In genomic region chr6:60382771-60383170, GRCh38 we compare ENCODE assay signal across 6 cellular contexts.
DNase-seq lines count a peak whose midpoint lies in the region; ATAC-seq and TF ChIP-seq lines count a peak whose summit lies in the region.
"Not testable (repeated sequence)": the region's sequence is repeated elsewhere in the genome, so short reads cannot be mapped to it uniquely, and the experiment has no call there.

No MANE protein-coding gene starts in this region.

- not testable (repeated sequence) for H3K4me1 ChIP-seq in DND-41 (ENCODE audit: insufficient read depth, low read length); GM23338 (ENCODE audit: insufficient read depth); NT2/D1 (ENCODE audit: insufficient read depth, insufficient read length); mesendoderm (ENCODE audit: control insufficient read depth, low read depth, low read length)

- H3K9me3 Mint-ChIP-seq in GM23338 = not testable (repeated sequence)

- H2AK5ac ChIP-seq in mesendoderm (ENCODE audit: low read length) = not testable (repeated sequence)

- no CpG with 5 or more reads among the region's 5 CpGs for WGBS in mesendoderm (ENCODE audit: extremely low coverage, insufficient coverage, low lambda C conversion rate)

- H3K18ac ChIP-seq in mesendoderm (ENCODE audit: low read length) = peak overlapping the region; percentile 18

- not testable (repeated sequence) for TF ChIP-seq CTCF in DND-41 (IDR thresholded peaks at IDR 0.05; ENCODE audit: borderline replicate concordance, extremely low read depth, low read length, poor library complexity, severe bottlenecking); GM23338 (conservative IDR thresholded peaks at IDR 0.05; ENCODE audit: low read depth in 2 of 2)

- not testable (repeated sequence) for H3K27me3 Mint-ChIP-seq in GM23338 (ENCODE audit: insufficient read depth, low read depth, poor library complexity)

- H3K23ac ChIP-seq in mesendoderm (ENCODE audit: low read length) = not testable (repeated sequence)

- H3K4me3 ChIP-seq in DND-41 (ENCODE audit: low read depth in 1 of 2, low read length in 2 of 2); GM23338; NT2/D1 (ENCODE audit: insufficient read length, low read depth); mesendoderm (ENCODE audit: low read length): not testable (repeated sequence)

- not testable (repeated sequence) for H4K5ac ChIP-seq in mesendoderm (ENCODE audit: low read length)

- H3K27ac ChIP-seq in DND-41 (ENCODE audit: low read length); GM23338 (ENCODE audit: low read depth); mesendoderm (ENCODE audit: low read depth, low read length): not testable (repeated sequence)

- not testable (repeated sequence) for H2AFZ ChIP-seq in DND-41 (ENCODE audit: low read depth, low read length); GM23338

- not testable (repeated sequence) for H2BK15ac ChIP-seq in mesendoderm (replicated peaks; ENCODE audit: low read depth)

- H3K4me1 Mint-ChIP-seq in GM23338 = not testable (repeated sequence)

- not testable (repeated sequence) for H3F3A ChIP-seq in GM23338 (replicated peaks; ENCODE audit: low read depth)

- H3K56ac ChIP-seq in mesendoderm (ENCODE audit: low read length) = not testable (repeated sequence)

- not testable (repeated sequence) for H3K36me3 ChIP-seq in DND-41 (ENCODE audit: insufficient read depth, low read length); GM23338 (ENCODE audit: insufficient read depth); NT2/D1 (ENCODE audit: insufficient read depth, insufficient read length, low read length); mesendoderm (ENCODE audit: control insufficient read depth, insufficient read depth, low read length)

- not testable (repeated sequence) for H3K27ac Mint-ChIP-seq in GM23338

- H3K36me3 Mint-ChIP-seq in GM23338 (ENCODE audit: low read depth) = not testable (repeated sequence)

- not testable (repeated sequence) for H4K20me1 ChIP-seq in DND-41 (ENCODE audit: insufficient read depth, low read length); GM23338 (replicated peaks; ENCODE audit: insufficient read depth)

- H2BK120ac ChIP-seq in mesendoderm (ENCODE audit: low read depth, low read length) = not testable (repeated sequence)

- H3K9ac ChIP-seq in DND-41 (ENCODE audit: low read depth, low read length); NT2/D1 (ENCODE audit: insufficient read length, low read depth); mesendoderm (ENCODE audit: low read length): not testable (repeated sequence)

- H3K4ac ChIP-seq in mesendoderm (ENCODE audit: low read depth, low read length) = not testable (repeated sequence)

- not testable (repeated sequence) for H2BK5ac ChIP-seq in mesendoderm (ENCODE audit: low read length)

- not testable (repeated sequence) for ATAC-seq in DND-41 (ENCODE audit: insufficient read depth, low read depth)
- peak; percentile 54; the same call in 2 of the 3 replicates for ATAC-seq in GM23338

- not testable (repeated sequence) for H4K8ac ChIP-seq in mesendoderm (ENCODE audit: low read depth, low read length)

- not testable (repeated sequence) for H3K79me1 ChIP-seq in mesendoderm (ENCODE audit: low read length)

- not testable (repeated sequence) for H3K4me3 Mint-ChIP-seq in GM23338

- H3K4me2 ChIP-seq in DND-41 (ENCODE audit: insufficient read depth, low read length); GM23338; mesendoderm (ENCODE audit: low read length): not testable (repeated sequence)

- H3K9me2 ChIP-seq in GM23338 (ENCODE audit: insufficient read depth) = not testable (repeated sequence)

- H3K9me3 ChIP-seq in DND-41 (ENCODE audit: insufficient read depth, low read length, severe bottlenecking); NT2/D1 (ENCODE audit: insufficient read depth, low read length): not testable (repeated sequence)

- not testable (repeated sequence) for H3K27me3 ChIP-seq in DND-41 (ENCODE audit: insufficient read depth, low read length, poor library complexity); GM23338 (ENCODE audit: insufficient read depth); NT2/D1 (ENCODE audit: insufficient read depth, insufficient read length); mesendoderm (ENCODE audit: insufficient read depth, low read length, poor library complexity)

- H3K79me2 ChIP-seq in DND-41 (ENCODE audit: insufficient read depth, low read length); GM23338 (replicated peaks; ENCODE audit: insufficient read depth); mesendoderm (ENCODE audit: control insufficient read depth, insufficient read depth, low read length): not testable (repeated sequence)

- DNase-seq in DND-41 = peak; percentile 27
- DNase-seq in GM23338 (ENCODE audit: low spot score); mesendoderm: not testable (repeated sequence)
- peak; percentile 50 for DNase-seq in NCI-H82 (lab: John Stamatoyannopoulos, UW)
- peak; percentile 0 for DNase-seq in NT2/D1 (ENCODE audit: low read depth, low spot score)
- DNase-seq in ecto neural progenitor cell (ENCODE audit: low spot score) = peak; percentile 51
